Comparison of ENCODE assay signal across 1 cellular context in genomic region chr22:19779685-19780268, GRCh38.
TF ChIP-seq lines count a peak whose summit lies in the region.

No MANE protein-coding gene starts in this region.

TF ChIP-seq in IMR-90, 13 proteins besides CTCF, POLR2A, EP300 and RAD21:
- no peak for TF ChIP-seq RCOR1 (IDR thresholded peaks at IDR 0.05; ENCODE audit: insufficient replicate concordance, low read length)
- TF ChIP-seq RFX5 (IDR thresholded peaks at IDR 0.05; ENCODE audit: low read depth, low read length): no peak
- TF ChIP-seq, protein P1, sequence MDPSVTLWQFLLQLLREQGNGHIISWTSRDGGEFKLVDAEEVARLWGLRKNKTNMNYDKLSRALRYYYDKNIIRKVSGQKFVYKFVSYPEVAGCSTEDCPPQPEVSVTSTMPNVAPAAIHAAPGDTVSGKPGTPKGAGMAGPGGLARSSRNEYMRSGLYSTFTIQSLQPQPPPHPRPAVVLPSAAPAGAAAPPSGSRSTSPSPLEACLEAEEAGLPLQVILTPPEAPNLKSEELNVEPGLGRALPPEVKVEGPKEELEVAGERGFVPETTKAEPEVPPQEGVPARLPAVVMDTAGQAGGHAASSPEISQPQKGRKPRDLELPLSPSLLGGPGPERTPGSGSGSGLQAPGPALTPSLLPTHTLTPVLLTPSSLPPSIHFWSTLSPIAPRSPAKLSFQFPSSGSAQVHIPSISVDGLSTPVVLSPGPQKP (IDR thresholded peaks at IDR 0.05; ENCODE audit: borderline replicate concordance, low read depth, low read length): no peak
- no peak for TF ChIP-seq USF2 (IDR thresholded peaks at IDR 0.05; ENCODE audit: low read depth, low read length)
- no peak for TF ChIP-seq MAZ (IDR thresholded peaks at IDR 0.05; ENCODE audit: borderline replicate concordance, low read depth, low read length)
- no peak for TF ChIP-seq CHD1 (IDR thresholded peaks at IDR 0.05; ENCODE audit: low read depth, low read length)
- TF ChIP-seq FOS (IDR thresholded peaks at IDR 0.05; ENCODE audit: low read depth, low read length): no peak
- TF ChIP-seq MXI1 (IDR thresholded peaks at IDR 0.05; ENCODE audit: borderline replicate concordance, low read depth, low read length): no peak
- no peak for TF ChIP-seq CEBPB (IDR thresholded peaks at IDR 0.05; ENCODE audit: low read depth, low read length)
- TF ChIP-seq SMC3 (IDR thresholded peaks at IDR 0.05; ENCODE audit: low read depth, low read length): no peak
- no peak for TF ChIP-seq BHLHE40 (IDR thresholded peaks at IDR 0.05; ENCODE audit: low read depth, low read length)
TF ChIP-seq in IMR-90: peak in this region for 0.
